13 cellular contexts compared by ENCODE assay signal in the genomic region with DNA sequence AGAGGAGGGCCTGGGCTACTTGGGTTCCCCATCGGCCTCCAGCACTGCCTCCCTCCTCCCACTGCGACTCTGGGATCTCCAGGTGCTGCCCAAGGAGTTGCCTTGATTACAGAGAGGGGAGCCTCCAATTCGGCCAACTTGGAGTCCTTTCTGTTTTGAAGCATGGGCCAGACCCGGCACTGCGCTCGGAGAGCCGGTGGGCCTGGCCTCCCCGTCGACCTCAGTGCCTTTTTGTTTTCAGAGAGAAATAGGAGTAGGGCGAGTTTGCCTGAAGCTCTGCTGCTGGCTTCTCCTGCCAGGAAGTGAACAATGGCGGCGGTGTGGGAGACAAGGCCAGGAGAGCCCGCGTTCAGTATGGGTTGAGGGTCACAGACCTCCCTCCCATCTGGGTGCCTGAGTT. TPM values are rescaled to one million over a fixed set of nuclear protein-coding genes. Genes with fewer than 3 reads are reported as not detected.
DNase-seq lines count a peak whose midpoint lies in the region; ATAC-seq and TF ChIP-seq lines count a peak whose summit lies in the region.
"Had no signal": no experiment of that assay in that cellular context is flagged by ENCODE, and none has a peak within 500 bp of the region (broad histone marks: within the 10 kb centered on the region; RNA-seq: fewer than 3 reads in every experiment).

No MANE protein-coding gene starts in this region.

- POLR2A ChIA-PET in WTC11 (lab: Charles Lee) (no interaction called here), PC-9 (lab: Charles Lee; ENCODE audit: unreplicated experiment) (no interaction called here)

- H3K9me2 ChIP-seq in GM23338 (ENCODE audit: insufficient read depth) (no peaks in the 10 kb centered on the region), PC-9 (ENCODE audit: insufficient read depth) (no peaks in the 10 kb centered on the region)

- H3K36me3 ChIP-seq in GM23338 (ENCODE audit: insufficient read depth): no peaks in the 10 kb centered on the region
- H3K36me3 ChIP-seq in esophagus squamous epithelium: peaks cover 8 to 80% (median 9%) of the 10 kb centered on the region in 3 donors
- peaks cover 12 to 65% (median 19%) of the 10 kb centered on the region in 4 donors for H3K36me3 ChIP-seq in sigmoid colon
- H3K36me3 ChIP-seq in PC-9 (ENCODE audit: low read depth): 0 out of 2 replicates have a peak, but pooled peaks cover 6% of the 10 kb centered on the region

- no peak overlapping the region; the same call in 1 of the 2 replicates for H3K27ac Mint-ChIP-seq in GM23338
- peak overlapping the region; percentile 56; the same call in 1 of the 2 replicates for H3K27ac Mint-ChIP-seq in WTC11
- no peak overlapping the region for H3K27ac Mint-ChIP-seq in endothelial cell (ENCODE audit: unreplicated experiment)

- H4K20me1 ChIP-seq in GM23338 (replicated peaks; ENCODE audit: insufficient read depth) (0 out of 2 replicates have a peak, but pooled peaks cover 2% of the 10 kb centered on the region), PC-9 (ENCODE audit: insufficient read depth) (no peaks in the 10 kb centered on the region)

- no peak for TF ChIP-seq EP300 in sigmoid colon (IDR thresholded peaks at IDR 0.05)

- H3K27ac ChIP-seq in GM23338 (ENCODE audit: low read depth) (no peak overlapping the region), esophagus squamous epithelium (peak overlapping the region; percentile 85 to 89 (median 88)), sigmoid colon (peak overlapping the region in 3 of 4 donors; percentile 46 to 53 (median 51)), PC-9 (no peak overlapping the region)

- no peaks in the 10 kb centered on the region for H3K9me3 ChIP-seq in esophagus squamous epithelium
- H3K9me3 ChIP-seq in sigmoid colon: no peaks in the 10 kb centered on the region
- H3K9me3 ChIP-seq in PC-9 (ENCODE audit: insufficient read depth, low read depth): no peaks in the 10 kb centered on the region

- H3K4me2 ChIP-seq in GM23338 (no peak overlapping the region), PC-9 (no peak overlapping the region)

- H2AFZ ChIP-seq in GM23338 (no peak overlapping the region), PC-9 (no peak overlapping the region)

- no peaks in the 10 kb centered on the region for H3K4me1 ChIP-seq in GM23338 (ENCODE audit: insufficient read depth)
- H3K4me1 ChIP-seq in esophagus squamous epithelium: peaks cover 70 to 100% (median 89%) of the 10 kb centered on the region in 3 donors
- peaks cover 0 to 25% (median 16%) of the 10 kb centered on the region in 4 donors for H3K4me1 ChIP-seq in sigmoid colon
- peaks cover 35% of the 10 kb centered on the region for H3K4me1 ChIP-seq in PC-9 (replicated peaks; ENCODE audit: insufficient read depth)

- no peaks in the 10 kb centered on the region for H3F3A ChIP-seq in GM23338 (replicated peaks; ENCODE audit: low read depth)
- peaks cover 20% of the 10 kb centered on the region for H3F3A ChIP-seq in PC-9 (ENCODE audit: insufficient read depth, low read depth)

- 67 to 87% methylated on average over 4 to 12 of the region's 14 CpGs for WGBS in esophagus squamous epithelium, 2 donors
- 94% methylated on average over 14 of the region's 14 CpGs for whole genome bisulfite sequencing in sigmoid colon, 2 donors

- no peaks in the 10 kb centered on the region for H3K27me3 ChIP-seq in GM23338 (ENCODE audit: insufficient read depth)
- no peaks in the 10 kb centered on the region for H3K27me3 ChIP-seq in esophagus squamous epithelium
- no peaks in the 10 kb centered on the region for H3K27me3 ChIP-seq in sigmoid colon
- no peaks in the 10 kb centered on the region for H3K27me3 ChIP-seq in PC-9 (ENCODE audit: insufficient read depth, low read depth)

- peak; percentile 8 for DNase-seq in GM23338 (ENCODE audit: low spot score)
- DNase-seq in WTC11 (ENCODE audit: low spot score): no peak
- DNase-seq in esophagus squamous epithelium (lab: John Stamatoyannopoulos, UW): no peak
- DNase-seq in sigmoid colon: no peak
- no peak for DNase-seq in PC-9
- DNase-seq in endothelial cell (ENCODE audit: low spot score): no peak
- DNase-seq in NCI-H526 treated with DMSO at 0.1 percent for 48 hours (lab: John Stamatoyannopoulos, UW): no peak
- DNase-seq: activated CD8-positive, alpha-beta memory T cell treated with anti-CD3 and anti-CD28 coated beads for 24 hours; aorta; NCI-H1417 treated with DMSO at 0.1 percent for 48 hours; NCI-H446; stimulated activated CD4-positive, alpha-beta T cell treated with anti-CD3 and anti-CD28 coated beads, Interleukin-4, amount 100 ng/mL, for 1 hour; stimulated activated naive CD4-positive, alpha-beta T cell had no signal

- peaks cover 9% of the 10 kb centered on the region for H3K4me1 Mint-ChIP-seq in GM23338
- peaks cover 4% of the 10 kb centered on the region for H3K4me1 Mint-ChIP-seq in WTC11
- no peaks in the 10 kb centered on the region for H3K4me1 Mint-ChIP-seq in endothelial cell (ENCODE audit: unreplicated experiment)

- H3K4me3 Mint-ChIP-seq in GM23338 (no peak overlapping the region), WTC11 (no peak overlapping the region), endothelial cell (ENCODE audit: unreplicated experiment) (no peak overlapping the region)

- no peak for ATAC-seq in GM23338
- no peak for ATAC-seq in WTC11

- no TSS peak for BruUV-seq in PC-9 (replicated peaks; lab: Mats Ljungman, UMichigan)

- H3K9me3 Mint-ChIP-seq in GM23338 (no peaks in the 10 kb centered on the region), WTC11 (no peaks in the 10 kb centered on the region), endothelial cell (ENCODE audit: unreplicated experiment) (no peaks in the 10 kb centered on the region)

- no peaks in the 10 kb centered on the region for H3K79me2 ChIP-seq in GM23338 (replicated peaks; ENCODE audit: insufficient read depth)
- H3K79me2 ChIP-seq in PC-9 (ENCODE audit: low read depth): no peaks in the 10 kb centered on the region

- H3K4me3 ChIP-seq in GM23338: no peak overlapping the region
- no peak overlapping the region for H3K4me3 ChIP-seq in esophagus squamous epithelium
- no peak overlapping the region for H3K4me3 ChIP-seq in sigmoid colon
- no peak overlapping the region for H3K4me3 ChIP-seq in PC-9

- CTCF ChIA-PET in WTC11 (lab: Charles Lee) (interaction anchor here (1.3 to 7.8 kb wide), 5 partner anchors 24 to 117 kb away, joined by 3 to 126 read pairs (median 15); a partner anchor contains a TSS), PC-9 (lab: Charles Lee) (interaction anchor here (0.5 to 1.0 kb wide), 2 partner anchors 105 to 488 kb away, joined by 3 to 4 read pairs; no protein-coding TSS in a partner anchor)

- TF ChIP-seq CTCF in GM23338 (conservative IDR thresholded peaks at IDR 0.05; ENCODE audit: low read depth in 2 of 2) (no peak), WTC11 (IDR thresholded peaks at IDR 0.05) (no peak), esophagus squamous epithelium (IDR thresholded peaks at IDR 0.05) (no peak), sigmoid colon (IDR thresholded peaks at IDR 0.05) (no peak), PC-9 (conservative IDR thresholded peaks at IDR 0.05) (no peak), endothelial cell (IDR thresholded peaks at IDR 0.05; ENCODE audit: unreplicated experiment) (no peak)

- peaks cover 15% of the 10 kb centered on the region for H3K36me3 Mint-ChIP-seq in GM23338 (ENCODE audit: low read depth)
- peaks cover 17% of the 10 kb centered on the region for H3K36me3 Mint-ChIP-seq in WTC11
- peaks cover 15% of the 10 kb centered on the region for H3K36me3 Mint-ChIP-seq in endothelial cell (ENCODE audit: low read depth, unreplicated experiment)

- TF ChIP-seq POLR2A in esophagus squamous epithelium (IDR thresholded peaks at IDR 0.05) (no peak), sigmoid colon (IDR thresholded peaks at IDR 0.05) (no peak)

- H3K27me3 Mint-ChIP-seq in GM23338 (ENCODE audit: insufficient read depth, low read depth, poor library complexity) (peaks cover 2% of the 10 kb centered on the region), WTC11 (ENCODE audit: low read depth) (no peaks in the 10 kb centered on the region), endothelial cell (ENCODE audit: unreplicated experiment) (peaks cover 5% of the 10 kb centered on the region)

- intact Hi-C loops in esophagus squamous epithelium (cut with DNase I) (no loop called here), sigmoid colon (cut with DNase I) (no loop called here), PC-9 (cut with micrococcal nuclease; ENCODE audit: unreplicated experiment) (no loop called here)

TF ChIP-seq in GM23338, 12 proteins besides CTCF, POLR2A, EP300 and RAD21 (continues in another document):
- no peak for TF ChIP-seq EZH2 (IDR thresholded peaks at IDR 0.05; ENCODE audit: low read depth, unreplicated experiment)
- TF ChIP-seq JUNB (IDR thresholded peaks at IDR 0.05; ENCODE audit: unreplicated experiment): no peak
- no peak for TF ChIP-seq EZH2phosphoT487 (IDR thresholded peaks at IDR 0.05; ENCODE audit: unreplicated experiment)

TF ChIP-seq in WTC11, 78 proteins besides CTCF, POLR2A, EP300 and RAD21 (continues in another document):
- TF ChIP-seq ZNF121 (CRISPR knock-in tag; IDR thresholded peaks at IDR 0.05) (no peak), ZNF423 (CRISPR knock-in tag; IDR thresholded peaks at IDR 0.05) (no peak), PRRX2 (CRISPR knock-in tag; IDR thresholded peaks at IDR 0.05) (no peak), ZNF219 (CRISPR knock-in tag; IDR thresholded peaks at IDR 0.05; ENCODE audit: borderline replicate concordance) (no peak), GABPB1 (CRISPR knock-in tag; IDR thresholded peaks at IDR 0.05) (no peak)

RNA-seq across cellular contexts. Expression of a gene that starts 24.4 kb away (rescaled TPM):
- 26.0 and 34.8 TPM in 2 replicates for total RNA-seq in GM23338 (2014; rRNA removed; shearing (Covaris generic))
- polyA plus RNA-seq in GM23338 (2016; fragmentation: Nextera tagmentation; extraction: Ambion mirVana): 18.7 and 25.1 TPM in 2 replicates
- 35.7 to 36.8 TPM (median 35.9 TPM) in 3 replicates for total RNA-seq in WTC11 (2021)
- 10 to 100 TPM; 26.8 to 54.4 (median 42.2) TPM for total RNA-seq in esophagus squamous epithelium
- total RNA-seq in sigmoid colon: 10 to 100 TPM; 43.3 to 59.6 (median 54.8) TPM
- 10 to 100 TPM; 27.0 to 41.7 (median 29.4) TPM for polyA plus RNA-seq in sigmoid colon
- 57.3 and 59.0 TPM in 2 replicates for total RNA-seq in PC-9 (2021)
- total RNA-seq in endothelial cell (ENCODE audit: unreplicated experiment): 32.7 TPM

RNA-seq across cellular contexts. Expression of a gene that starts 47.4 kb away (rescaled TPM):
- 8.5 and 9.5 TPM in 2 replicates for total RNA-seq in GM23338 (2014; rRNA removed; shearing (Covaris generic))
- polyA plus RNA-seq in GM23338 (2016; fragmentation: Nextera tagmentation; extraction: Ambion mirVana): 1.8 and 2.9 TPM in 2 replicates
- total RNA-seq in WTC11 (2021): 6.7 to 7.8 TPM (median 6.7 TPM) in 3 replicates
- 1 to 10 TPM; 2.5 to 9.1 (median 4.0) TPM for total RNA-seq in esophagus squamous epithelium
- total RNA-seq in sigmoid colon: 1 to 10 TPM; 3.2 to 7.8 (median 6.2) TPM
- 1 to 10 TPM in 1 of 3 donors, under 1 TPM in 2; 0.60 to 1.3 (median 0.92) TPM for polyA plus RNA-seq in sigmoid colon
- total RNA-seq in PC-9 (2021): 3.3 and 3.9 TPM in 2 replicates
- 3.2 TPM for total RNA-seq in endothelial cell (ENCODE audit: unreplicated experiment)

Comparison
In these comparisons a context has a peak if more than half of its experiments do, and no peak if none do; other contexts are left out.
1. H3K27ac ChIP-seq: peak in esophagus squamous epithelium (4 of 4) and sigmoid colon (3 of 4); none in GM23338 (single experiment) and PC-9 (single experiment).